ENCODE assay signal across 26 cellular contexts in genomic region chr2:162521871-162522655, GRCh38.
"Had no signal": no experiment of that assay in that cellular context is flagged by ENCODE, and none has a peak within 500 bp of the region (broad histone marks: within the 10 kb centered on the region; RNA-seq: fewer than 3 reads in every experiment).

No MANE protein-coding gene starts in this region.

- H3K4me3 ChIP-seq: ascending aorta, cardiac muscle cell, K562, SJCRH30 had no signal

- H3K27me3 ChIP-seq: ascending aorta, cardiac muscle cell had no signal

- H3K36me3 ChIP-seq: ascending aorta, cardiac muscle cell, SJCRH30 had no signal

- DNase-seq: activated B cell treated with CpG ODN at 0.5 μM for 24 hours; activated CD4-positive, alpha-beta memory T cell treated with anti-CD3 and anti-CD28 coated beads for 36 hours; activated CD4-positive, alpha-beta T cell treated with anti-CD3 and anti-CD28 coated beads for 4 hours; activated CD4-positive, alpha-beta T cell treated with anti-CD3 and anti-CD28 coated beads, Interleukin-2, amount 50 U/mL, for 1 hour; activated CD4-positive, CD25-positive, alpha-beta regulatory T cell treated with anti-CD3 and anti-CD28 coated beads, Interleukin-2, amount 50 U/mL, for 72 hours; activated CD8-positive, alpha-beta memory T cell treated with anti-CD3 and anti-CD28 coated beads for 24 hours; activated CD8-positive, alpha-beta memory T cell treated with anti-CD3 and anti-CD28 coated beads, Interleukin-2, amount 10 ng/mL, durations not matched to agents 7 days and 5 days; activated CD8-positive, alpha-beta memory T cell treated with anti-CD3 and anti-CD28 coated beads, Interleukin-2, amount 50 U/mL, for 48 hours; activated effector memory CD4-positive, alpha-beta T cell treated with Interleukin-2 at 50 U/mL for 16 hours; activated naive CD4-positive, alpha-beta T cell; activated naive CD4-positive, alpha-beta T cell treated with anti-CD3 and anti-CD28 coated beads, Interleukin-2, amount 50 U/mL, for 16 hours; activated naive CD8-positive, alpha-beta T cell treated with anti-CD3 and anti-CD28 coated beads for 36 hours; activated T-cell treated with anti-CD3 and anti-CD28 coated beads, Interleukin-2, amount 50 U/mL, for 48 hours; amygdala; NCI-H1092 treated with DMSO at 0.1 percent for 48 hours; NCI-H1417; NCI-H146; NCI-H1930; NCI-H2081 treated with DMSO at 0.1 percent for 48 hours; NCI-H524 treated with DMSO at 0.1 percent for 48 hours; SHP77; SJCRH30; SK-N-SH had no signal
